8 cellular contexts compared by ENCODE assay signal in the genomic region with DNA sequence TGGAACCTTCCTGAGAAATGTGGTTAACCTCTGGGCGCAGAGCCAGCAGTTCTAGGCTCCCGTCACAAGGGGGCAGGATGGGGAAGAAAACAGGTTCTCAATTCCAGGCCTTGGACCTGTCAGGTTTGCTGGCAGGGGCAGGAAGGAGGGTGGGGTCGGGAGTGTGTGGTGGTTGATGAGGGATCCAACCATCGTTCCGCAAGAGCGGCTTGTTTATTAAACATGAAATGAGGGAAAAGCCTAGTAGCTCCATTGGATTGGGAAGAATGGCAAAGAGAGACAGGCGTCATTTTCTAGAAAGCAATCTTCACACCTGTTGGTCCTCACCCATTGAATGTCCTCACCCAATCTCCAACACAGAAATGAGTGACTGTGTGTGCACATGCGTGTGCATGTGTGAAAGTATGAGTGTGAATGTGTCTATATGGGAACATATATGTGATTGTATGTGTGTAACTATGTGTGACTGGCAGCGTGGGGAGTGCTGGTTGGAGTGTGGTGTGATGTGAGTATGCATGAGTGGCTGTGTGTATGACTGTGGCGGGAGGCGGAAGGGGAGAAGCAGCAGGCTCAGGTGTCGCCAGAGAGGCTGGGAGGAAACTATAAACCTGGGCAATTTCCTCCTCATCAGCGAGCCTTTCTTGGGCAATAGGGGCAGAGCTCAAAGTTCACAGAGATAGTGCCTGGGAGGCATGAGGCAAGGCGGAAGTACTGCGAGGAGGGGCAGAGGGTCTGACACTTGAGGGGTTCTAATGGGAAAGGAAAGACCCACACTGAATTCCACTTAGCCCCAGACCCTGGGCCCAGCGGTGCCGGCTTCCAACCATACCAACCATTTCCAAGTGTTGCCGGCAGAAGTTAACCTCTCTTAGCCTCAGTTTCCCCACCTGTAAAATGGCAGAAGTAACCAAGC. TPM values are rescaled to one million over a fixed set of nuclear protein-coding genes. Genes with fewer than 3 reads are reported as not detected.
DNase-seq lines count a peak whose midpoint lies in the region; ATAC-seq and TF ChIP-seq lines count a peak whose summit lies in the region.

No MANE protein-coding gene starts in this region.

- WGBS in urinary bladder, result 53% methylated on average over 18 of the region's 18 CpGs

- H3K4me3 ChIP-seq in NB4 (ENCODE audit: low read depth, low read length), result no peak overlapping the region
- H3K4me3 ChIP-seq in urinary bladder (ENCODE audit: low read depth, low read length), result no peak overlapping the region

- TF ChIP-seq CTCF in C4-2B (conservative IDR thresholded peaks at IDR 0.05), result peak; percentile 87
- TF ChIP-seq CTCF in NB4 (IDR thresholded peaks at IDR 0.05; ENCODE audit: low read depth, low read length), result peak; percentile 94

- no peak for TF ChIP-seq POLR2A in NB4 (IDR thresholded peaks at IDR 0.05; ENCODE audit: extremely low read depth, insufficient read length)

- ATAC-seq in GM21515 (IDR thresholded peaks at IDR 0.05; ENCODE audit: unreplicated experiment) (peak; percentile 67), Right ventricle myocardium superior (ENCODE audit: poor library complexity) (peak; percentile 78)

- H3K36me3 ChIP-seq in urinary bladder (ENCODE audit: insufficient read depth), result no peaks in the 10 kb centered on the region

- H3K4me1 ChIP-seq in urinary bladder (ENCODE audit: insufficient read depth), result no peaks in the 10 kb centered on the region

- H3K27ac ChIP-seq in C4-2B (no peak overlapping the region), urinary bladder (ENCODE audit: low read depth) (peak overlapping the region; percentile 44)

- peak; percentile 83 for DNase-seq in NB4 (ENCODE audit: low read depth)
- DNase-seq in SKM-1 (lab: John Stamatoyannopoulos, UW; ENCODE audit: unreplicated experiment), result peak; percentile 63
- peak; percentile 74 for DNase-seq in activated naive CD4-positive, alpha-beta T cell treated with anti-CD3 and anti-CD28 coated beads, Interleukin-2, amount 50 U/mL, for 16 hours
- peak; percentile 91 for DNase-seq in Right ventricle myocardium superior
- DNase-seq in posterior cingulate gyrus, result peak; percentile 45 to 96 (median 82)

- intact Hi-C loops in Right ventricle myocardium superior (cut with DNase I) (loop anchor here (5.0 kb wide), 1 partner anchor 103 kb away; no protein-coding TSS in a partner anchor), posterior cingulate gyrus (cut with DNase I) (loop anchor here (1.0 to 2.0 kb wide), 2 partner anchors 56 to 135 kb away; no protein-coding TSS in a partner anchor)

RNA-seq across cellular contexts. Expression of a gene that starts 29.6 kb away (rescaled TPM):
- total RNA-seq in Right ventricle myocardium superior (122 TPM), urinary bladder (152 TPM)
- 285 TPM for polyA plus RNA-seq in urinary bladder

RNA-seq across cellular contexts. Expression of a gene that starts 54.7 kb away (rescaled TPM):
- total RNA-seq in Right ventricle myocardium superior (54.5 TPM), urinary bladder (27.4 TPM)
- 127 TPM for polyA plus RNA-seq in urinary bladder
